8 cellular contexts compared by ENCODE assay signal in the genomic region with DNA sequence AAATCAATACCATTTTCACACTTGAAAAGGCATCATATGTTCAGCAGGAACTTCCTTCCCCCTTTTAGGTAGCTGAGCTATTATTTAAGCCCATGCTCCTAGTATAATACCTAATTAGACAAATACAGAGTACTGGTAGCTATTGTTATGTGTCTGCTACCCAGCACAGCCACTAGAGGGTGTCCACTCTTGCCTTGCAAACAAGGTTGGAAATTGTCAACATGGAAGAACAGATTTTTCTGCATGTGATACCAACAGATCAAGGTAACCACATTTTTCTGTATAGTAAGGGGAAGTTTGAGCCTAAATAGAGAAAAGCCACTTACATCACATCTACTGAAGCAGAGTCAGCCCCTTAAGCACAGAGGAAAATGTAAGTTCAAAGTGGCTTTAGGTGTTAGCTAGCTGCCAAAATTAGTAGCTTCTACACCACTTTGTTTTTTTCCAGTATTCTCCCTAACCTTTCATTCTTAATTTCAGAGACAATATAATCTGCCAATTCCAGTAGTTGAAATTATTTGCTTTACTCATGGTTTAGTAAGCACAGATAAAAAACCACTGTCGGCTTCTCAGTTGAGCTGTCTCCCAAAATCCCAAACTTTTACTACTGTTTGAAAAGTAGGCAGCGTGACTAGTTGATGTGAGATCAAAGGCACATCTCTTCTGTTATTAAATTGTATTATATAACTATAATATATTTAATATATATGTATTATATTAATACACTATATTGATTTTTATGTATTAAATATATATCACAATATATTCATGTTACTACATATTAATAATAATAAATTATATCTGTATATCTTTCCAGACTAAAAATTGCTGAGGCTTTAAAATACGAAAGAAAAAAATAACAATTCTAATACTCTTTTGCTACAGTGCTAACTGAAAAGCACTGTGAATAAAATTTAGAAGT. TPM values are rescaled to one million over a fixed set of nuclear protein-coding genes. Genes with fewer than 3 reads are reported as not detected.
DNase-seq lines count a peak whose midpoint lies in the region; ATAC-seq and TF ChIP-seq lines count a peak whose summit lies in the region.

No MANE protein-coding gene starts in this region.

- no peaks in the 10 kb centered on the region for H3K9me3 ChIP-seq in neural cell (ENCODE audit: low read length)
- H3K9me3 ChIP-seq in upper lobe of right lung, result no peaks in the 10 kb centered on the region

- peak; percentile 44 for TF ChIP-seq RAD21 in neural cell (conservative IDR thresholded peaks at IDR 0.05)

- H3K27me3 Mint-ChIP-seq in activated CD8-positive, alpha-beta T cell treated with anti-CD3 and anti-CD28 coated beads for 36 hours, result peaks cover 7% of the 10 kb centered on the region

- intact Hi-C loops in activated CD8-positive, alpha-beta T cell treated with anti-CD3 and anti-CD28 coated beads for 36 hours (cut with micrococcal nuclease), result loop anchor here (2.0 kb wide), 2 partner anchors 72 to 348 kb away; no protein-coding TSS in a partner anchor
- intact Hi-C loops in upper lobe of right lung (cut with DNase I), result no loop called here

- no peaks in the 10 kb centered on the region for H3K36me3 ChIP-seq in neural cell (ENCODE audit: insufficient read depth, low read length)
- no peaks in the 10 kb centered on the region for H3K36me3 ChIP-seq in upper lobe of right lung

- H3K9ac ChIP-seq in neural cell (ENCODE audit: low read length), result no peak overlapping the region

- H3K4me1 Mint-ChIP-seq in activated CD8-positive, alpha-beta T cell treated with anti-CD3 and anti-CD28 coated beads for 36 hours (ENCODE audit: low read depth), result no peaks in the 10 kb centered on the region

- no peaks in the 10 kb centered on the region for H3K27me3 ChIP-seq in neural cell (ENCODE audit: insufficient read depth, low read depth, low read length)
- H3K27me3 ChIP-seq in upper lobe of right lung, result no peaks in the 10 kb centered on the region

- no peaks in the 10 kb centered on the region for H3K9me2 ChIP-seq in neural cell (ENCODE audit: insufficient read depth, low read length)

- TF ChIP-seq EP300 in neural cell (conservative IDR thresholded peaks at IDR 0.05; ENCODE audit: poor library complexity, severe bottlenecking), result no peak

- H3F3A ChIP-seq in neural cell (ENCODE audit: insufficient read depth, low read length, poor library complexity, severe bottlenecking), result no peaks in the 10 kb centered on the region

- no peak overlapping the region for H2AFZ ChIP-seq in neural cell (ENCODE audit: low read depth, low read length)

- H3K4me2 ChIP-seq in neural cell (ENCODE audit: low read length), result no peak overlapping the region

- no peak overlapping the region for H3K27ac Mint-ChIP-seq in activated CD8-positive, alpha-beta T cell treated with anti-CD3 and anti-CD28 coated beads for 36 hours

- H3K79me2 ChIP-seq in neural cell (replicated peaks; ENCODE audit: insufficient read depth, low read length), result no peaks in the 10 kb centered on the region

- ATAC-seq in GM18909 (IDR thresholded peaks at IDR 0.05; ENCODE audit: poor library complexity, unreplicated experiment) (peak; percentile 94), HG03066 (IDR thresholded peaks at IDR 0.05; ENCODE audit: low read depth, unreplicated experiment) (peak; percentile 97), esophagus mucosa (peak; percentile 72), upper lobe of right lung (peak; percentile 88)
- peak; percentile 71 for ATAC-seq in activated CD8-positive, alpha-beta T cell treated with anti-CD3 and anti-CD28 coated beads for 36 hours

- no peaks in the 10 kb centered on the region for H4K20me1 ChIP-seq in neural cell (ENCODE audit: insufficient read depth)

- H3K4me3 Mint-ChIP-seq in activated CD8-positive, alpha-beta T cell treated with anti-CD3 and anti-CD28 coated beads for 36 hours, result no peak overlapping the region

- H3K4me3 ChIP-seq in neural cell (ENCODE audit: low read length), result no peak overlapping the region
- H3K4me3 ChIP-seq in upper lobe of right lung, result no peak overlapping the region

- no peaks in the 10 kb centered on the region for H3K4me1 ChIP-seq in upper lobe of right lung

- H3K27ac ChIP-seq in neural cell (ENCODE audit: low read length), result no peak overlapping the region
- no peak overlapping the region for H3K27ac ChIP-seq in upper lobe of right lung

- DNase-seq in COLO829 (ENCODE audit: low spot score) (peak; percentile 77), NCI-H2196 treated with DMSO at 0.1 percent for 48 hours (lab: John Stamatoyannopoulos, UW; ENCODE audit: unreplicated experiment) (peak; percentile 2), upper lobe of right lung (no peak)
- peak; percentile 74 for DNase-seq in activated CD8-positive, alpha-beta T cell treated with anti-CD3 and anti-CD28 coated beads for 36 hours

- peak; percentile 87 for TF ChIP-seq CTCF in activated CD8-positive, alpha-beta T cell treated with anti-CD3 and anti-CD28 coated beads for 36 hours (IDR thresholded peaks at IDR 0.05)
- TF ChIP-seq CTCF in neural cell (IDR thresholded peaks at IDR 0.05; ENCODE audit: poor library complexity, severe bottlenecking), result peak; percentile 63
- peak; percentile 82 for TF ChIP-seq CTCF in upper lobe of right lung (IDR thresholded peaks at IDR 0.05)

- no peaks in the 10 kb centered on the region for H3K9me3 Mint-ChIP-seq in activated CD8-positive, alpha-beta T cell treated with anti-CD3 and anti-CD28 coated beads for 36 hours

- H3K36me3 Mint-ChIP-seq in activated CD8-positive, alpha-beta T cell treated with anti-CD3 and anti-CD28 coated beads for 36 hours (ENCODE audit: low read depth), result no peaks in the 10 kb centered on the region

- CTCF ChIA-PET in activated CD8-positive, alpha-beta T cell treated with anti-CD3 and anti-CD28 coated beads for 36 hours (lab: Charles Lee), result interaction anchor here (0.6 to 2.3 kb wide), 26 partner anchors 9 to 347 kb away, joined by 3 to 34 read pairs (median 4); a partner anchor contains a TSS

- POLR2A ChIA-PET in activated CD8-positive, alpha-beta T cell treated with anti-CD3 and anti-CD28 coated beads for 36 hours (lab: Charles Lee), result no interaction called here

TF ChIP-seq in neural cell, 6 proteins besides CTCF, POLR2A, EP300 and RAD21:
- TF ChIP-seq, protein P1, sequence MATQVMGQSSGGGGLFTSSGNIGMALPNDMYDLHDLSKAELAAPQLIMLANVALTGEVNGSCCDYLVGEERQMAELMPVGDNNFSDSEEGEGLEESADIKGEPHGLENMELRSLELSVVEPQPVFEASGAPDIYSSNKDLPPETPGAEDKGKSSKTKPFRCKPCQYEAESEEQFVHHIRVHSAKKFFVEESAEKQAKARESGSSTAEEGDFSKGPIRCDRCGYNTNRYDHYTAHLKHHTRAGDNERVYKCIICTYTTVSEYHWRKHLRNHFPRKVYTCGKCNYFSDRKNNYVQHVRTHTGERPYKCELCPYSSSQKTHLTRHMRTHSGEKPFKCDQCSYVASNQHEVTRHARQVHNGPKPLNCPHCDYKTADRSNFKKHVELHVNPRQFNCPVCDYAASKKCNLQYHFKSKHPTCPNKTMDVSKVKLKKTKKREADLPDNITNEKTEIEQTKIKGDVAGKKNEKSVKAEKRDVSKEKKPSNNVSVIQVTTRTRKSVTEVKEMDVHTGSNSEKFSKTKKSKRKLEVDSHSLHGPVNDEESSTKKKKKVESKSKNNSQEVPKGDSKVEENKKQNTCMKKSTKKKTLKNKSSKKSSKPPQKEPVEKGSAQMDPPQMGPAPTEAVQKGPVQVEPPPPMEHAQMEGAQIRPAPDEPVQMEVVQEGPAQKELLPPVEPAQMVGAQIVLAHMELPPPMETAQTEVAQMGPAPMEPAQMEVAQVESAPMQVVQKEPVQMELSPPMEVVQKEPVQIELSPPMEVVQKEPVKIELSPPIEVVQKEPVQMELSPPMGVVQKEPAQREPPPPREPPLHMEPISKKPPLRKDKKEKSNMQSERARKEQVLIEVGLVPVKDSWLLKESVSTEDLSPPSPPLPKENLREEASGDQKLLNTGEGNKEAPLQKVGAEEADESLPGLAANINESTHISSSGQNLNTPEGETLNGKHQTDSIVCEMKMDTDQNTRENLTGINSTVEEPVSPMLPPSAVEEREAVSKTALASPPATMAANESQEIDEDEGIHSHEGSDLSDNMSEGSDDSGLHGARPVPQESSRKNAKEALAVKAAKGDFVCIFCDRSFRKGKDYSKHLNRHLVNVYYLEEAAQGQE (IDR thresholded peaks at IDR 0.05; ENCODE audit: borderline replicate concordance), result no peak
- peak; percentile 53 for TF ChIP-seq SMC3 (conservative IDR thresholded peaks at IDR 0.05; ENCODE audit: poor library complexity)

RNA-seq across cellular contexts. Expression of a gene that starts 38.2 kb away (rescaled TPM):
- total RNA-seq in activated CD8-positive, alpha-beta T cell treated with anti-CD3 and anti-CD28 coated beads for 36 hours, result not detected
- total RNA-seq in esophagus mucosa (5.5 TPM), upper lobe of right lung (28.3 TPM)
- 0.19 and 0.20 TPM in 2 replicates for polyA plus RNA-seq in neural cell
- polyA minus RNA-seq in neural cell, result not detected in 2 replicates
